Comparison of ENCODE assay signal across 15 cellular contexts in genomic region chr14:88063807-88064206, GRCh38. TPM values are rescaled to one million over a fixed set of nuclear protein-coding genes. Genes with fewer than 3 reads are reported as not detected.
"Had no signal": no experiment of that assay in that cellular context is flagged by ENCODE, and none has a peak within 500 bp of the region (broad histone marks: within the 10 kb centered on the region; RNA-seq: fewer than 3 reads in every experiment).

No MANE protein-coding gene starts in this region.

- H2AFZ ChIP-seq: parathyroid adenoma had no signal

- H3K4me1 ChIP-seq: ascending aorta, lower lobe of right lung, parathyroid adenoma, tibial artery, uterus had no signal

- H3K27me3 ChIP-seq: ascending aorta, tibial artery, uterus had no signal

- DNase-seq: activated CD4-positive, alpha-beta T cell treated with anti-CD3 and anti-CD28 coated beads for 4 hours; activated naive CD4-positive, alpha-beta T cell treated with Interleukin-2 at 50 U/mL for 16 hours; activated naive CD8-positive, alpha-beta T cell treated with anti-CD3 and anti-CD28 coated beads, Interleukin-2, amount 50 U/mL, for 24 hours; dorsolateral prefrontal cortex; foreskin fibroblast; left cardiac atrium; lower lobe of right lung; midbrain; tibial artery; uterus; WERI-Rb-1 had no signal

- H3K4me3 ChIP-seq: ascending aorta, dorsolateral prefrontal cortex, lower lobe of right lung, tibial artery, uterus had no signal

- H3K27me3 Mint-ChIP-seq: activated naive CD8-positive, alpha-beta T cell treated with anti-CD3 and anti-CD28 coated beads, Interleukin-2, amount 50 U/mL, for 24 hours had no signal

- H3K4me3 Mint-ChIP-seq: activated naive CD8-positive, alpha-beta T cell treated with anti-CD3 and anti-CD28 coated beads, Interleukin-2, amount 50 U/mL, for 24 hours had no signal

- H3K27ac Mint-ChIP-seq: activated naive CD8-positive, alpha-beta T cell treated with anti-CD3 and anti-CD28 coated beads, Interleukin-2, amount 50 U/mL, for 24 hours had no signal

- H3K27ac ChIP-seq: ascending aorta, dorsolateral prefrontal cortex, lower lobe of right lung, parathyroid adenoma, tibial artery, uterus, WERI-Rb-1 had no signal

- H3K9ac ChIP-seq: parathyroid adenoma had no signal

- H3K9me3 ChIP-seq: ascending aorta, lower lobe of right lung, uterus had no signal

- ATAC-seq: activated naive CD8-positive, alpha-beta T cell treated with anti-CD3 and anti-CD28 coated beads, Interleukin-2, amount 50 U/mL, for 24 hours; esophagus mucosa; left cardiac atrium; lower lobe of right lung had no signal

- H3K36me3 ChIP-seq: ascending aorta, lower lobe of right lung, tibial artery, uterus, WERI-Rb-1 had no signal

RNA-seq across cellular contexts. Expression of gene GPR65, which starts 58.9 kb away (rescaled TPM):
- total RNA-seq: renal cortical epithelial cell had no signal
